Comparison of ENCODE assay signal across 8 cellular contexts in the genomic region with DNA sequence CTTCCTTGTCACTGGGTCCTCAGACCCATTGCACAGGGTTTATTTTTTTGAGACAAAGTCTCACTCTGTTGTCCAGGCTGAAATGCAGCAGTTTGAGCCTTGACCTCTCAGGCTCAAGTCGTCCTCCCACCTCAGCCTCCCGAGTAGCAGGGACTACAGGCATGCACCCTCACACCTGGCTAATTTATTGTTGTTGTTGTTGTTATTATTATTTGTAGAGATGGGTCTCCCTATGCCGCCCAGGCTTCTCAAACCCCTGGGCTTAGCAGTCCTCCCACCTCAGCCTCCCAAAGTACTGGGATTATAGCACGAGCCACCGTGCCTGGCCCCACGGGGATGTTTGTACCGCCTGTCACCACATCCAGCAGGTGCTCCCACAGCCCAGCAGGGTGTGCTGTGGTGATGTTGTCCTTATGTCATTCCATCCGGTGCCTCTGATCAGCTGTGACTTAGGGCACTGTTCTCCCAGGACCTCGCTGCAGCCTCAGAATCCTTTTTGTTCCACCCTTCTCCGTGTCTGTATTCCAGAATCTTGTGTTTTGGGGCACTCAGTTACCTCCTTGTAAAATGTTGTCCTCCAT.
A peak's percentile ranks its signal among the peaks of the same experiment; 100 is the strongest.
DNase-seq lines count a peak whose midpoint lies in the region; FAIRE-seq and TF ChIP-seq lines count a peak whose summit lies in the region.

No MANE protein-coding gene starts in this region.

- DNase-seq in SKM-1 treated with dmso at 0.1 percent for 144 hours (lab: John Stamatoyannopoulos, UW; ENCODE audit: unreplicated experiment) (peak; percentile 37), SKM-1 (lab: John Stamatoyannopoulos, UW; ENCODE audit: unreplicated experiment) (no peak), HCEC 1CT (peak; percentile 17), NCI-H82 treated with DMSO at 0.1 percent for 48 hours (lab: John Stamatoyannopoulos, UW; ENCODE audit: unreplicated experiment) (peak; percentile 7), fibroblast of the aortic adventitia (ENCODE audit: low read depth) (no peak), urothelium cell line (ENCODE audit: low spot score) (peak; percentile 35), amniotic stem cell (lab: John Stamatoyannopoulos, UW) (no peak)
- DNase-seq in stimulated activated CD4-positive, alpha-beta T cell treated with anti-CD3 and anti-CD28 coated beads, Interleukin-15, amount 100 ng/mL, for 24 hours: no peak

- TF ChIP-seq CTCF in fibroblast of the aortic adventitia (IDR thresholded peaks at IDR 0.05; ENCODE audit: insufficient read depth, low read length): peak; percentile 2

- H3K4me3 ChIP-seq in fibroblast of the aortic adventitia (ENCODE audit: low read depth, low read length): no peak overlapping the region

- no peak for FAIRE-seq in urothelium cell line (lab: Jason Lieb, UNC)

Comparison
In these comparisons a context has a peak if more than half of its experiments do, and no peak if none do; other contexts are left out.
1. DNase-seq: peak in SKM-1 treated with dmso at 0.1 percent for 144 hours (single experiment), HCEC 1CT (single experiment), NCI-H82 treated with DMSO at 0.1 percent for 48 hours (single experiment) and urothelium cell line (single experiment); none in SKM-1 (single experiment), fibroblast of the aortic adventitia (single experiment), amniotic stem cell (single experiment) and stimulated activated CD4-positive, alpha-beta T cell treated with anti-CD3 and anti-CD28 coated beads, Interleukin-15, amount 100 ng/mL, for 24 hours (single experiment).